21 cellular contexts compared by ENCODE assay signal in the genomic region with DNA sequence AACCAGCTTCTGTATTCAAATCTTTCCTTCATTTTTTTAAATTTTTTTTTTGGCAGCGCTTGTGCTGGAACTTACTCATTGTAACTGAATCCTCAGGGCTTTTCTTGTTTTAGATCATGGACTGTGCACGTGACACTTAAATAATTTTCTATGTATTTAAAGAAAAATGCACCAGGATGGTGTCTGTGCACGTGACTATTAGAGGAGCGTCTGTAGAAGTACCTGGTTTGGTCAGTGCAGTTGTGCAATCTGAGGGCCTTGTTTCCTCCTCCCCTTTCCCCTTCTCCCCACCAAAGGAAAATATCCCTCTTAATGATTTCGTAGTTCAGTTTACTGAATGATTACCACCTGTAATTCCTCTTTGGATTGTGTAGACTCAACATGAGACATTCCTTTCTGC. TPM values are rescaled to one million over a fixed set of nuclear protein-coding genes. Genes with fewer than 3 reads are reported as not detected.
DNase-seq lines count a peak whose midpoint lies in the region; ATAC-seq and TF ChIP-seq lines count a peak whose summit lies in the region.
"Had no signal": no experiment of that assay in that cellular context is flagged by ENCODE, and none has a peak within 500 bp of the region (broad histone marks: within the 10 kb centered on the region; RNA-seq: fewer than 3 reads in every experiment).

No MANE protein-coding gene starts in this region.

- peaks cover 36% of the 10 kb centered on the region for H3K36me3 ChIP-seq in adipocyte (ENCODE audit: control insufficient read depth, insufficient read depth, low read length, severe bottlenecking)
- peaks cover 31 to 37% of the 10 kb centered on the region in 2 donors for H3K36me3 ChIP-seq in lung (ENCODE audit: control insufficient read depth in 2 of 2, insufficient read depth in 2 of 2, low read length in 2 of 2)
- peaks cover 56% of the 10 kb centered on the region for H3K36me3 ChIP-seq in upper lobe of right lung

- ATAC-seq in lung (ENCODE audit: insufficient read depth, low FRiP score) = no peak
- ATAC-seq in upper lobe of right lung = peak; percentile 76
- no peak for ATAC-seq in Right ventricle myocardium inferior

- H3K4me1 ChIP-seq in adipocyte (ENCODE audit: control insufficient read depth, insufficient read depth, low read length) (peaks cover 14% of the 10 kb centered on the region), lung (ENCODE audit: control insufficient read depth in 2 of 2, insufficient read depth in 2 of 2, low read length in 2 of 2) (peaks cover 0 to 5% of the 10 kb centered on the region in 2 donors), upper lobe of right lung (peaks cover 8% of the 10 kb centered on the region)

- H3K4me3 Mint-ChIP-seq in activated naive CD4-positive, alpha-beta T cell treated with anti-CD3 and anti-CD28 coated beads, Interleukin-2, amount 50 U/mL, for 24 hours = no peak overlapping the region
- no peak overlapping the region for H3K4me3 Mint-ChIP-seq in activated naive CD4-positive, alpha-beta T cell treated with anti-CD3 and anti-CD28 coated beads, Interleukin-2, amount 10 ng/mL, durations not matched to agents 7 days and 5 days
- H3K4me3 Mint-ChIP-seq: neural crest cell had no signal

- H3K36me3 Mint-ChIP-seq in activated naive CD4-positive, alpha-beta T cell treated with anti-CD3 and anti-CD28 coated beads, Interleukin-2, amount 50 U/mL, for 24 hours = peaks cover 4% of the 10 kb centered on the region
- H3K36me3 Mint-ChIP-seq in activated naive CD4-positive, alpha-beta T cell treated with anti-CD3 and anti-CD28 coated beads, Interleukin-2, amount 10 ng/mL, durations not matched to agents 7 days and 5 days = peaks cover 49% of the 10 kb centered on the region

- H3K4me3 ChIP-seq in adipocyte (ENCODE audit: low read length) (no peak overlapping the region), lung (no peak overlapping the region), upper lobe of right lung (no peak overlapping the region)
- H3K4me3 ChIP-seq: thyroid gland had no signal

- DNase-seq in activated naive CD4-positive, alpha-beta T cell treated with anti-CD3 and anti-CD28 coated beads, Interleukin-2, amount 10 ng/mL, durations not matched to agents 7 days and 5 days = no peak
- DNase-seq in adipocyte (ENCODE audit: low read depth) = peak; percentile 15
- peak; percentile 41 for DNase-seq in lung (ENCODE audit: low spot score)
- DNase-seq in upper lobe of right lung = no peak
- no peak for DNase-seq in SW480 (ENCODE audit: low spot score)
- DNase-seq in NCI-H526 (lab: John Stamatoyannopoulos, UW) = no peak
- no peak for DNase-seq in Right ventricle myocardium inferior (ENCODE audit: missing footprints)
- DNase-seq: activated CD4-positive, CD25-positive, alpha-beta regulatory T cell; cerebellar nuclear complex; effector memory CD4-positive, alpha-beta T cell; GOT3; mesendoderm; NCI-H1092; NCI-H526 treated with DMSO at 0.1 percent for 48 hours; retina; Right ventricle myocardium superior; stimulated activated CD4-positive, alpha-beta T cell treated with anti-CD3 and anti-CD28 coated beads, Interleukin-12 subunit alpha, Interleukin-12 subunit beta, amount 100 ng/mL, for 4 hours; thyroid gland had no signal

- peaks cover 4% of the 10 kb centered on the region for H3K4me1 Mint-ChIP-seq in activated naive CD4-positive, alpha-beta T cell treated with anti-CD3 and anti-CD28 coated beads, Interleukin-2, amount 50 U/mL, for 24 hours
- no peaks in the 10 kb centered on the region for H3K4me1 Mint-ChIP-seq in activated naive CD4-positive, alpha-beta T cell treated with anti-CD3 and anti-CD28 coated beads, Interleukin-2, amount 10 ng/mL, durations not matched to agents 7 days and 5 days

- intact Hi-C loops in upper lobe of right lung (cut with DNase I) = no loop called here
- intact Hi-C loops in Right ventricle myocardium inferior (cut with DNase I) = no loop called here

- no peaks in the 10 kb centered on the region for H3K9me3 ChIP-seq in adipocyte (ENCODE audit: control insufficient read depth, low read length)
- no peaks in the 10 kb centered on the region for H3K9me3 ChIP-seq in lung (ENCODE audit: control insufficient read depth in 2 of 2, insufficient read depth in 1 of 2, low read length in 1 of 2)
- H3K9me3 ChIP-seq in upper lobe of right lung = no peaks in the 10 kb centered on the region
- H3K9me3 ChIP-seq: thyroid gland had no signal

- H3K27me3 ChIP-seq in adipocyte (replicated peaks; ENCODE audit: control insufficient read depth, insufficient read depth, low read length) (no peaks in the 10 kb centered on the region), lung (ENCODE audit: control insufficient read depth, insufficient read depth) (no peaks in the 10 kb centered on the region), upper lobe of right lung (no peaks in the 10 kb centered on the region)
- H3K27me3 ChIP-seq: thyroid gland had no signal

- no peak overlapping the region for H3K9ac ChIP-seq in adipocyte (ENCODE audit: low read length)
- H3K9ac ChIP-seq: KMS-11 had no signal

- H3K27ac Mint-ChIP-seq in activated naive CD4-positive, alpha-beta T cell treated with anti-CD3 and anti-CD28 coated beads, Interleukin-2, amount 50 U/mL, for 24 hours = peak overlapping the region; percentile 51
- no peak overlapping the region for H3K27ac Mint-ChIP-seq in activated naive CD4-positive, alpha-beta T cell treated with anti-CD3 and anti-CD28 coated beads, Interleukin-2, amount 10 ng/mL, durations not matched to agents 7 days and 5 days

- TF ChIP-seq CTCF in lung (IDR thresholded peaks at IDR 0.05; ENCODE audit: control extremely low read depth, extremely low read depth) (no peak), upper lobe of right lung (IDR thresholded peaks at IDR 0.05) (no peak)

- 57% methylated on average over 5 of the region's 5 CpGs for WGBS in lung, 2 donors

- no peaks in the 10 kb centered on the region for H3K9me3 Mint-ChIP-seq in activated naive CD4-positive, alpha-beta T cell treated with anti-CD3 and anti-CD28 coated beads, Interleukin-2, amount 50 U/mL, for 24 hours
- H3K9me3 Mint-ChIP-seq in activated naive CD4-positive, alpha-beta T cell treated with anti-CD3 and anti-CD28 coated beads, Interleukin-2, amount 10 ng/mL, durations not matched to agents 7 days and 5 days = no peaks in the 10 kb centered on the region
- H3K9me3 Mint-ChIP-seq: neural crest cell had no signal

- H3K27ac ChIP-seq in lung (ENCODE audit: low read depth in 1 of 2, low read length in 1 of 2) (no peak overlapping the region), upper lobe of right lung (peak overlapping the region; percentile 48)
- H3K27ac ChIP-seq: KMS-11, thyroid gland had no signal

- CTCF ChIA-PET in activated naive CD4-positive, alpha-beta T cell treated with anti-CD3 and anti-CD28 coated beads, Interleukin-2, amount 10 ng/mL, durations not matched to agents 7 days and 5 days (lab: Charles Lee) = no interaction called here

- no peaks in the 10 kb centered on the region for H3K27me3 Mint-ChIP-seq in activated naive CD4-positive, alpha-beta T cell treated with anti-CD3 and anti-CD28 coated beads, Interleukin-2, amount 50 U/mL, for 24 hours
- no peaks in the 10 kb centered on the region for H3K27me3 Mint-ChIP-seq in activated naive CD4-positive, alpha-beta T cell treated with anti-CD3 and anti-CD28 coated beads, Interleukin-2, amount 10 ng/mL, durations not matched to agents 7 days and 5 days

RNA-seq across cellular contexts. Expression of gene EDEM1, which starts 31.3 kb away (rescaled TPM):
- 100 to 1,000 TPM in 1 of 2 donors, 10 to 100 TPM in 1; 73.2 to 132 TPM for total RNA-seq in lung
- polyA plus RNA-seq in lung = 10 to 100 TPM; 12.8 to 35.4 TPM
- total RNA-seq in upper lobe of right lung = 88.6 TPM
- total RNA-seq in Right ventricle myocardium inferior = 6.3 TPM

Comparison
In these comparisons a context has a peak if more than half of its experiments do, and no peak if none do; other contexts are left out.
1. DNase-seq: peak in adipocyte (single experiment) and lung (single experiment); none in activated naive CD4-positive, alpha-beta T cell treated with anti-CD3 and anti-CD28 coated beads, Interleukin-2, amount 10 ng/mL, durations not matched to agents 7 days and 5 days (single experiment), upper lobe of right lung (single experiment), SW480 (single experiment), NCI-H526 (0 of 2) and Right ventricle myocardium inferior (single experiment).
2. RNA of gene EDEM1, which starts 31.3 kb away (total RNA-seq): 73.2 to 132 TPM in lung and 88.6 TPM in upper lobe of right lung (single experiment); 6.3 TPM in Right ventricle myocardium inferior (single experiment); every median in the first group is over 10 times any median in the second.